10 cellular contexts compared by ENCODE assay signal in genomic region chr7:114426824-114427223, GRCh38. TPM values are rescaled to one million over a fixed set of nuclear protein-coding genes. Genes with fewer than 3 reads are reported as not detected.
DNase-seq lines count a peak whose midpoint lies in the region; ATAC-seq and TF ChIP-seq lines count a peak whose summit lies in the region.
"Had no signal": no experiment of that assay in that cellular context is flagged by ENCODE, and none has a peak within 500 bp of the region (broad histone marks: within the 10 kb centered on the region; RNA-seq: fewer than 3 reads in every experiment).

No MANE protein-coding gene starts in this region.

- H3K27ac ChIP-seq in RWPE2 (ENCODE audit: poor library complexity, severe bottlenecking) (no peak overlapping the region), aorta (ENCODE audit: low read depth in 1 of 2, low read length in 2 of 2) (no peak overlapping the region)

- no peaks in the 10 kb centered on the region for H3K27me3 Mint-ChIP-seq in HFFc6 (ENCODE audit: insufficient read depth)

- H3K4me1 Mint-ChIP-seq in HFFc6 (ENCODE audit: low read depth) = no peaks in the 10 kb centered on the region

- 70 to 73% methylated on average over 4 of the region's 4 CpGs for WGBS in aorta, 2 donors

- H3K4me3 ChIP-seq in AG09309 (ENCODE audit: control insufficient read depth, low read depth, low read length) (no peak overlapping the region), RWPE2 (ENCODE audit: severe bottlenecking) (no peak overlapping the region), foreskin fibroblast (ENCODE audit: low read depth in 1 of 2, low read length in 2 of 2) (no peak overlapping the region), aorta (ENCODE audit: low read length in 2 of 2) (no peak overlapping the region)

- in situ Hi-C loops in GM13976 (cut with MboI; ENCODE audit: low sequenced_read_pairs, unreplicated experiment) = no loop called here

- no peak overlapping the region for H3K4me3 Mint-ChIP-seq in HFFc6

- H3K9me3 Mint-ChIP-seq in HFFc6 = no peaks in the 10 kb centered on the region

- H3K36me3 ChIP-seq in RWPE2 (ENCODE audit: low read depth) = no peaks in the 10 kb centered on the region
- H3K36me3 ChIP-seq in aorta (ENCODE audit: control insufficient read depth in 1 of 2, insufficient read depth in 2 of 2, low read length in 1 of 2) = no peaks in the 10 kb centered on the region

- DNase-seq in AG09309 (ENCODE audit: low read depth) (no peak), HFFc6 (peak; percentile 10), RWPE2 (ENCODE audit: low spot score) (no peak), foreskin fibroblast (peak in 1 of 2 donors; percentile 39), 8988T (no peak), GM13976 (ENCODE audit: low spot score) (no peak), aorta (no peak)

- intact Hi-C loops in aorta (cut with DNase I) = no loop called here

- no peaks in the 10 kb centered on the region for H3K36me3 Mint-ChIP-seq in HFFc6 (ENCODE audit: low read depth)

- H3K9me3 ChIP-seq in RWPE2 (ENCODE audit: severe bottlenecking) = no peaks in the 10 kb centered on the region
- no peaks in the 10 kb centered on the region for H3K9me3 ChIP-seq in aorta (ENCODE audit: control insufficient read depth, low read length)

- TF ChIP-seq CTCF in AG09309 (IDR thresholded peaks at IDR 0.05; ENCODE audit: control insufficient read depth, insufficient read depth, low read depth, low read length, missing control alignments) (peak; percentile 46), HFFc6 (IDR thresholded peaks at IDR 0.05) (peak; percentile 64), RWPE2 (IDR thresholded peaks at IDR 0.05; ENCODE audit: poor library complexity, severe bottlenecking) (peak; percentile 35), foreskin fibroblast (IDR thresholded peaks at IDR 0.05; ENCODE audit: low read depth, low read length) (peak; percentile 42), GM13976 (IDR thresholded peaks at IDR 0.05; ENCODE audit: borderline replicate concordance, control extremely low read depth, extremely low read depth, insufficient read depth, missing control alignments) (no peak)

- H3K4me1 ChIP-seq in RWPE2 (ENCODE audit: insufficient read depth, poor library complexity, severe bottlenecking) (no peaks in the 10 kb centered on the region), aorta (ENCODE audit: control insufficient read depth in 1 of 2, insufficient read depth in 2 of 2, low read length in 2 of 2) (peaks cover 0 to 2% of the 10 kb centered on the region in 2 donors)

- no peak for ATAC-seq in RWPE2 (ENCODE audit: low read depth)
- no peak for ATAC-seq in aorta (ENCODE audit: low FRiP score)
- ATAC-seq in HG03025 (IDR thresholded peaks at IDR 0.05; ENCODE audit: low FRiP score, unreplicated experiment) = no peak

- H3K27ac Mint-ChIP-seq in HFFc6 = no peak overlapping the region

- H3K27me3 ChIP-seq in RWPE2 (ENCODE audit: insufficient read depth, poor library complexity, severe bottlenecking) (no peaks in the 10 kb centered on the region), aorta (ENCODE audit: control insufficient read depth in 1 of 2, insufficient read depth in 2 of 2, low read length in 1 of 2) (no peaks in the 10 kb centered on the region)

RNA-seq across cellular contexts. Expression of gene FOXP2, which starts 12.2 kb away (rescaled TPM):
- under 1 TPM; 0.02 to 0.41 (median 0.20) TPM for total RNA-seq in HFFc6 (2021; fragmentation: NEBNext Ultra II Directional; extraction: Animal tissue kit (Norgen Biotek cat#: 25700))
- total RNA-seq in aorta = 10 to 100 TPM; 17.6 to 18.1 TPM
- polyA plus RNA-seq in aorta = 1 to 10 TPM; 1.1 to 1.9 TPM
- total RNA-seq: G401, RPMI7951 had no signal

Comparison
In these comparisons a context has a peak if more than half of its experiments do, and no peak if none do; other contexts are left out.
1. RNA of gene FOXP2, which starts 12.2 kb away (total RNA-seq): 17.6 to 18.1 TPM in aorta; 0.02 to 0.41 TPM in HFFc6; every median in the first group is over 10 times any median in the second.